8 cellular contexts compared by ENCODE assay signal in genomic region chr1:3313579-3313955, GRCh38.
DNase-seq lines count a peak whose midpoint lies in the region; ATAC-seq and TF ChIP-seq lines count a peak whose summit lies in the region.

No MANE protein-coding gene starts in this region.

- no peak for TF ChIP-seq CTCF in right lobe of liver (IDR thresholded peaks at IDR 0.05)

- peaks cover 15 to 25% of the 10 kb centered on the region in 2 donors for H3K4me1 ChIP-seq in duodenal mucosa (ENCODE audit: control insufficient read depth in 1 of 2, insufficient read depth in 2 of 2, low read length in 2 of 2)
- no peaks in the 10 kb centered on the region for H3K4me1 ChIP-seq in right lobe of liver

- ATAC-seq in right lobe of liver: peak in 2 of 4 donors; percentile 27 to 28
- no peak for ATAC-seq in GM18909 (IDR thresholded peaks at IDR 0.05; ENCODE audit: poor library complexity, unreplicated experiment)
- no peak for ATAC-seq in T-cell (replicated peaks in 1 of 4)

- H3K4me3 ChIP-seq in duodenal mucosa (ENCODE audit: low read depth in 1 of 2, low read length in 2 of 2) (no peak overlapping the region), right lobe of liver (no peak overlapping the region)

- H3K9me3 ChIP-seq in duodenal mucosa (ENCODE audit: control insufficient read depth in 1 of 2, low read length in 2 of 2) (no peaks in the 10 kb centered on the region), right lobe of liver (no peaks in the 10 kb centered on the region)

- DNase-seq in HT1080 (ENCODE audit: low read depth) (peak; percentile 23), right lobe of liver (no peak), stromal cell of bone marrow (ENCODE audit: low read depth) (peak; percentile 94), NCI-H2227 (lab: John Stamatoyannopoulos, UW; ENCODE audit: unreplicated experiment) (no peak), DMS79 treated with DMSO at 0.1 percent for 48 hours (lab: John Stamatoyannopoulos, UW) (no peak), T-cell (no peak)

- POLR2A ChIA-PET in T-cell (lab: Charles Lee): no interaction called here

- H3K27ac ChIP-seq in duodenal mucosa (ENCODE audit: low read depth, low read length): peak overlapping the region; percentile 57
- H3K27ac ChIP-seq in right lobe of liver: peak overlapping the region; percentile 21 to 54 (median 43)

- H3K27me3 Mint-ChIP-seq in T-cell: peaks cover 13 to 31% of the 10 kb centered on the region in 2 donors

- intact Hi-C loops in right lobe of liver (cut with DNase I): no loop called here

- H3K36me3 ChIP-seq in duodenal mucosa (ENCODE audit: control insufficient read depth in 1 of 2, insufficient read depth in 2 of 2, low read length in 2 of 2): no peaks in the 10 kb centered on the region
- no peaks in the 10 kb centered on the region for H3K36me3 ChIP-seq in right lobe of liver

- no peak overlapping the region for H3K27ac Mint-ChIP-seq in T-cell

- no peak overlapping the region for H3K9ac ChIP-seq in duodenal mucosa (ENCODE audit: low read depth in 1 of 2, low read length in 2 of 2)

- H3K36me3 Mint-ChIP-seq in T-cell: no peaks in the 10 kb centered on the region

- TF ChIP-seq POLR2A in right lobe of liver (IDR thresholded peaks at IDR 0.05): no peak

- no peak overlapping the region for H3K4me3 Mint-ChIP-seq in T-cell

- H3K27me3 ChIP-seq in duodenal mucosa (ENCODE audit: control insufficient read depth in 1 of 2, insufficient read depth in 2 of 2, low read length in 2 of 2) (no peaks in the 10 kb centered on the region), right lobe of liver (no peaks in the 10 kb centered on the region)

- WGBS in right lobe of liver (ENCODE audit: insufficient coverage, low coverage, low lambda C conversion rate, missing lambda C conversion rate): 35% methylated on average over 10 of the region's 22 CpGs

- H3K9me3 Mint-ChIP-seq in T-cell: peaks cover 6 to 13% (median 7%) of the 10 kb centered on the region in 3 donors

- CTCF ChIA-PET in T-cell (lab: Charles Lee): no interaction called here

- peaks cover 0 to 8% (median 8%) of the 10 kb centered on the region in 3 donors for H3K4me1 Mint-ChIP-seq in T-cell

Comparison
In these comparisons a context has a peak if more than half of its experiments do, and no peak if none do; other contexts are left out.
1. DNase-seq: peak in HT1080 (single experiment) and stromal cell of bone marrow (single experiment); none in right lobe of liver (0 of 3), NCI-H2227 (single experiment), DMS79 treated with DMSO at 0.1 percent for 48 hours (single experiment) and T-cell (0 of 34).